ENCODE assay signal across 21 cellular contexts in the genomic region with DNA sequence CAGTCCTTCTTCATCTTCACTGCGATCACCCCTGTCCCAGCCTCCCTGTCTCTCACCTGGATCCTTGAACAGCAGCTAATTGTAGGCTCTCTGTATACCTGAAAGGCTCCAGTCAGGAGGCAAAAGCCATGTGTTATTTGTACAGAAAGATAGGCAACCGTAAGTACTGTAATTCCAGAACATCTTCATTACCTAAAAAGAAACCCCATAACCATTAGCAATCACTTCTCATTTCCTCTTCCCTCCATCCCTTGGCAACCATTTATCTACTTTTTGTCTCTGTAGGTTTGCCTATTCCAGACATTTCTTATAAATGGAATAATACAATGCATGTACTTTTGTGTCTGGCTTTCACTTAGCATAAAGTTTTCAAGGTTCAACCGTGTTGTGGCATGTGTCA. TPM values are rescaled to one million over a fixed set of nuclear protein-coding genes. Genes with fewer than 3 reads are reported as not detected.
"Had no signal": no experiment of that assay in that cellular context is flagged by ENCODE, and none has a peak within 500 bp of the region (broad histone marks: within the 10 kb centered on the region; RNA-seq: fewer than 3 reads in every experiment).

No MANE protein-coding gene starts in this region.

- FAIRE-seq: small intestine had no signal

- H3K4me3 ChIP-seq: heart left ventricle, lung, mucosa of descending colon, ovary, tibial artery, upper lobe of right lung, vagina had no signal

- H3K27me3 ChIP-seq: foreskin keratinocyte, heart left ventricle, ovary, tibial artery, upper lobe of right lung, vagina had no signal

- H3K9me3 ChIP-seq: ovary, vagina had no signal

- H3K4me1 Mint-ChIP-seq: naive thymus-derived CD8-positive, alpha-beta T cell; neural crest cell had no signal

- H3K27ac Mint-ChIP-seq: stimulated activated naive CD8-positive, alpha-beta T cell treated with anti-CD3 and anti-CD28 coated beads, Interleukin-15, Interleukin-2, amounts not matched to agents 100 ng/mL and 50 ng/mL, for 24 hours had no signal

- H3K4me3 Mint-ChIP-seq: naive thymus-derived CD8-positive, alpha-beta T cell; neural crest cell; stimulated activated naive CD8-positive, alpha-beta T cell treated with anti-CD3 and anti-CD28 coated beads, Interleukin-15, Interleukin-2, amounts not matched to agents 100 ng/mL and 50 ng/mL, for 24 hours had no signal

- H3K36me3 ChIP-seq: heart left ventricle, ovary, upper lobe of right lung, vagina had no signal

- H3K27me3 Mint-ChIP-seq: naive thymus-derived CD8-positive, alpha-beta T cell; stimulated activated naive CD8-positive, alpha-beta T cell treated with anti-CD3 and anti-CD28 coated beads, Interleukin-15, Interleukin-2, amounts not matched to agents 100 ng/mL and 50 ng/mL, for 24 hours had no signal

- H3K27ac ChIP-seq: foreskin keratinocyte, heart left ventricle, ovary, tibial artery, upper lobe of right lung, vagina had no signal

- H3K4me1 ChIP-seq: foreskin keratinocyte, heart left ventricle, tibial artery, upper lobe of right lung, vagina had no signal

- DNase-seq: central memory CD4-positive, alpha-beta T cell; cortex of kidney; effector memory CD4-positive, alpha-beta T cell; heart left ventricle; islet precursor cell; left cardiac atrium; left ventricle myocardium superior; mucosa of descending colon; naive thymus-derived CD8-positive, alpha-beta T cell; nucleus accumbens; ovary; right cardiac atrium; small intestine; stimulated activated CD4-positive, alpha-beta T cell treated with anti-CD3 and anti-CD28 coated beads, Interleukin-12 subunit alpha, Interleukin-12 subunit beta, amount 100 ng/mL, for 4 hours; tibial artery; upper lobe of right lung had no signal

RNA-seq across cellular contexts. Expression of a gene that starts 54.2 kb away (rescaled TPM):
- total RNA-seq: neural crest cell had no signal
